Comparison of ENCODE assay signal across 19 cellular contexts in genomic region chr22:25525376-25525775, GRCh38. TPM values are rescaled to one million over a fixed set of nuclear protein-coding genes. Genes with fewer than 3 reads are reported as not detected.
DNase-seq lines count a peak whose midpoint lies in the region; ATAC-seq, FAIRE-seq and TF ChIP-seq lines count a peak whose summit lies in the region.
"Had no signal": no experiment of that assay in that cellular context is flagged by ENCODE, and none has a peak within 500 bp of the region (broad histone marks: within the 10 kb centered on the region; RNA-seq: fewer than 3 reads in every experiment).

No MANE protein-coding gene starts in this region.

- H3K9me3 Mint-ChIP-seq in Calu3 (ENCODE audit: low read depth, unreplicated experiment) = peaks cover 8% of the 10 kb centered on the region
- H3K9me3 Mint-ChIP-seq in activated T-helper 2 cell treated with anti-CD3 and anti-CD28 coated beads, Interferon-gamma antibody, Interleukin-2, Interleukin-4, amounts not matched to agents 10 μg/mL and 5 μg/mL and 100 μg/mL, durations not matched to agents 14 hours and 24 hours and 36 hours = peaks cover 41% of the 10 kb centered on the region

- DNase-seq in Calu3 (no peak), bronchial epithelial cell (ENCODE audit: low read depth) (no peak), urothelium cell line (ENCODE audit: low spot score) (no peak), superior temporal gyrus (ENCODE audit: extremely low spot score) (no peak)
- no peak for DNase-seq in activated T-helper 2 cell treated with anti-CD3 and anti-CD28 coated beads, Interferon-gamma antibody, Interleukin-2, Interleukin-4, amounts not matched to agents 10 μg/mL and 5 μg/mL and 100 μg/mL, durations not matched to agents 14 hours and 24 hours and 36 hours (ENCODE audit: low spot score)
- DNase-seq: Caco-2; CD4-positive, CD25-positive, alpha-beta regulatory T cell; CD8-positive, alpha-beta T cell; DMS53; DMS79 treated with DMSO at 0.1 percent for 48 hours; GF-D8; GOT3 had no signal

- CTCF ChIA-PET in Calu3 (lab: Charles Lee) = no interaction called here

- no peak overlapping the region for H3K4me3 ChIP-seq in bronchial epithelial cell (ENCODE audit: low read depth, low read length)
- H3K4me3 ChIP-seq: BLaER1, HAP-1 had no signal

- H3K36me3 Mint-ChIP-seq in Calu3 (ENCODE audit: insufficient read depth, unreplicated experiment) = peaks cover 5% of the 10 kb centered on the region
- H3K36me3 Mint-ChIP-seq in activated T-helper 2 cell treated with anti-CD3 and anti-CD28 coated beads, Interferon-gamma antibody, Interleukin-2, Interleukin-4, amounts not matched to agents 10 μg/mL and 5 μg/mL and 100 μg/mL, durations not matched to agents 14 hours and 24 hours and 36 hours (ENCODE audit: low read depth) = peaks cover 38% of the 10 kb centered on the region

- no TSS peak for BruUV-seq in Calu3 (replicated peaks; lab: Mats Ljungman, UMichigan)

- intact Hi-C loops in Calu3 (cut with micrococcal nuclease; ENCODE audit: unreplicated experiment) = no loop called here
- intact Hi-C loops in activated T-helper 2 cell treated with anti-CD3 and anti-CD28 coated beads, Interferon-gamma antibody, Interleukin-2, Interleukin-4, amounts not matched to agents 10 μg/mL and 5 μg/mL and 100 μg/mL, durations not matched to agents 14 hours and 24 hours and 36 hours (cut with micrococcal nuclease) = no loop called here

- H3K27me3 ChIP-seq in bronchial epithelial cell (ENCODE audit: control insufficient read depth, insufficient read depth, low read length) = no peaks in the 10 kb centered on the region
- H3K27me3 ChIP-seq: BLaER1 had no signal

- no peaks in the 10 kb centered on the region for H3K27me3 Mint-ChIP-seq in Calu3 (ENCODE audit: unreplicated experiment)
- peaks cover 2% of the 10 kb centered on the region for H3K27me3 Mint-ChIP-seq in activated T-helper 2 cell treated with anti-CD3 and anti-CD28 coated beads, Interferon-gamma antibody, Interleukin-2, Interleukin-4, amounts not matched to agents 10 μg/mL and 5 μg/mL and 100 μg/mL, durations not matched to agents 14 hours and 24 hours and 36 hours (ENCODE audit: low read depth)
- H3K27me3 Mint-ChIP-seq: B cell had no signal

- no peak for ATAC-seq in GM21528 (IDR thresholded peaks at IDR 0.05; ENCODE audit: low FRiP score, unreplicated experiment)
- ATAC-seq: CD8-positive, alpha-beta T cell had no signal

- peak overlapping the region; percentile 31 for H3K4me3 Mint-ChIP-seq in Calu3 (ENCODE audit: low read depth, unreplicated experiment)
- no peak overlapping the region for H3K4me3 Mint-ChIP-seq in activated T-helper 2 cell treated with anti-CD3 and anti-CD28 coated beads, Interferon-gamma antibody, Interleukin-2, Interleukin-4, amounts not matched to agents 10 μg/mL and 5 μg/mL and 100 μg/mL, durations not matched to agents 14 hours and 24 hours and 36 hours (ENCODE audit: low read depth)
- H3K4me3 Mint-ChIP-seq: B cell; CD4-positive, CD25-positive, alpha-beta regulatory T cell; CD8-positive, alpha-beta T cell had no signal

- peaks cover 24% of the 10 kb centered on the region for H3K4me1 Mint-ChIP-seq in Calu3 (ENCODE audit: low read depth, unreplicated experiment)
- H3K4me1 Mint-ChIP-seq in activated T-helper 2 cell treated with anti-CD3 and anti-CD28 coated beads, Interferon-gamma antibody, Interleukin-2, Interleukin-4, amounts not matched to agents 10 μg/mL and 5 μg/mL and 100 μg/mL, durations not matched to agents 14 hours and 24 hours and 36 hours (ENCODE audit: low read depth) = peaks cover 4% of the 10 kb centered on the region
- H3K4me1 Mint-ChIP-seq: B cell; CD4-positive, CD25-positive, alpha-beta regulatory T cell had no signal

- H3K36me3 ChIP-seq in bronchial epithelial cell (ENCODE audit: control insufficient read depth, insufficient read depth, low read length) = no peaks in the 10 kb centered on the region
- H3K36me3 ChIP-seq: BLaER1, HAP-1 had no signal

- peak; percentile 84 for FAIRE-seq in bronchial epithelial cell (lab: Jason Lieb, UNC)
- FAIRE-seq in urothelium cell line (lab: Jason Lieb, UNC) = peak; percentile 91
- FAIRE-seq: GM12891, GM18507, H54 had no signal

- peak overlapping the region; percentile 43 for H3K27ac Mint-ChIP-seq in Calu3 (ENCODE audit: unreplicated experiment)
- no peak overlapping the region for H3K27ac Mint-ChIP-seq in activated T-helper 2 cell treated with anti-CD3 and anti-CD28 coated beads, Interferon-gamma antibody, Interleukin-2, Interleukin-4, amounts not matched to agents 10 μg/mL and 5 μg/mL and 100 μg/mL, durations not matched to agents 14 hours and 24 hours and 36 hours
- H3K27ac Mint-ChIP-seq: B cell; CD4-positive, CD25-positive, alpha-beta regulatory T cell; CD8-positive, alpha-beta T cell had no signal

- TF ChIP-seq CTCF in Calu3 (IDR thresholded peaks at IDR 0.05; ENCODE audit: unreplicated experiment) (no peak), bronchial epithelial cell (IDR thresholded peaks at IDR 0.05; ENCODE audit: insufficient read depth, low read length, severe bottlenecking) (no peak)

RNA-seq across cellular contexts. Expression of gene GRK3, which starts 39.1 kb away (rescaled TPM):
- total RNA-seq in Calu3 (2022) = 10.1 and 12.0 TPM in 2 replicates
- 4.2 and 4.6 TPM in 2 replicates for total RNA-seq in bronchial epithelial cell
- 60.2 and 61.4 TPM in 2 replicates for total RNA-seq in activated T-helper 2 cell treated with anti-CD3 and anti-CD28 coated beads, Interferon-gamma antibody, Interleukin-2, Interleukin-4, amounts not matched to agents 10 μg/mL and 5 μg/mL and 100 μg/mL, durations not matched to agents 14 hours and 24 hours and 36 hours
